ENCODE assay signal across 17 cellular contexts in the genomic region with DNA sequence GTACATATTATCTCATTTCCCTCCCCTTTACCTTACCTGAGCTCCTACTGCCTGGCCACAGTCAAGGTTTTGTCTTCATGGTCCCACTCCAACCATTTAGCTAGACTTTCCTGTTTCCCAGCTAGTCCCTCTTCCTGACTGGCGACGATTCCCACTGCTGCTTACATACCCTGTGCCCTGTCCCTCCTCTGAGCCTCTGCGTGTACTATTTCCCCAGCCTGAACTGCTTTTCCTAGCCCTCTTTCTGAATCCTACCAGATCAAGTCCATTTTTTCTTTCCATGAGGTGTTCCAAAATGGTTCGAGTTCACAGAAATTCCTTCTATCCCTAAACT. TPM values are rescaled to one million over a fixed set of nuclear protein-coding genes. Genes with fewer than 3 reads are reported as not detected.
A peak's percentile ranks its signal among the peaks of the same experiment; 100 is the strongest.
DNase-seq lines count a peak whose midpoint lies in the region; ATAC-seq and TF ChIP-seq lines count a peak whose summit lies in the region.
"Had no signal": no experiment of that assay in that cellular context is flagged by ENCODE, and none has a peak within 500 bp of the region (broad histone marks: within the 10 kb centered on the region; RNA-seq: fewer than 3 reads in every experiment).

No MANE protein-coding gene starts in this region.

- H3K27me3 Mint-ChIP-seq in Calu3 (ENCODE audit: unreplicated experiment): no peaks in the 10 kb centered on the region
- no peaks in the 10 kb centered on the region for H3K27me3 Mint-ChIP-seq in CD4-positive, alpha-beta memory T cell

- H3K9me3 ChIP-seq in SJSA1 (replicated peaks) (no peaks in the 10 kb centered on the region), left ventricle myocardium inferior (replicated peaks) (no peaks in the 10 kb centered on the region), psoas muscle (no peaks in the 10 kb centered on the region)
- no peaks in the 10 kb centered on the region for H3K9me3 ChIP-seq in CD4-positive, alpha-beta memory T cell (ENCODE audit: control insufficient read depth in 1 of 2, low read length in 2 of 2)

- peak overlapping the region; percentile 13 for H3K4me3 Mint-ChIP-seq in Calu3 (ENCODE audit: low read depth, unreplicated experiment)
- H3K4me3 Mint-ChIP-seq in CD4-positive, alpha-beta memory T cell: no peak overlapping the region
- H3K4me3 Mint-ChIP-seq: CD8-positive, alpha-beta T cell had no signal

- peak overlapping the region; percentile 37 for H3K27ac ChIP-seq in SJSA1
- H3K27ac ChIP-seq in left ventricle myocardium inferior (replicated peaks): peak overlapping the region; percentile 57
- H3K27ac ChIP-seq in psoas muscle: peak overlapping the region; percentile 48
- no peak overlapping the region for H3K27ac ChIP-seq in CD4-positive, alpha-beta memory T cell (ENCODE audit: low read depth, low read length)

- WGBS in psoas muscle, 3 donors: 70 to 89% (median 73%) methylated on average over 4 of the region's 4 CpGs

- H3K9me3 Mint-ChIP-seq in Calu3 (ENCODE audit: low read depth, unreplicated experiment): peaks cover 4% of the 10 kb centered on the region
- peaks cover 0 to 2% (median 0%) of the 10 kb centered on the region in 8 donors for H3K9me3 Mint-ChIP-seq in CD4-positive, alpha-beta memory T cell
- H3K9me3 Mint-ChIP-seq: CD8-positive, alpha-beta T cell had no signal

- intact Hi-C loops in Calu3 (cut with micrococcal nuclease; ENCODE audit: unreplicated experiment) (loop anchor here (5.0 to 10.0 kb wide), 2 partner anchors 35 to 242 kb away; no protein-coding TSS in a partner anchor), left ventricle myocardium inferior (cut with micrococcal nuclease) (no loop called here), psoas muscle (cut with DNase I) (no loop called here)
- intact Hi-C loops in CD4-positive, alpha-beta memory T cell (cut with micrococcal nuclease): no loop called here

- H3K4me3 ChIP-seq in SJSA1: no peak overlapping the region
- no peak overlapping the region for H3K4me3 ChIP-seq in left ventricle myocardium inferior
- H3K4me3 ChIP-seq in psoas muscle: no peak overlapping the region
- no peak overlapping the region for H3K4me3 ChIP-seq in CD4-positive, alpha-beta memory T cell (ENCODE audit: low read length in 2 of 2)

- BruUV-seq in Calu3 (replicated peaks; lab: Mats Ljungman, UMichigan): no TSS peak

- TF ChIP-seq CTCF in Calu3 (IDR thresholded peaks at IDR 0.05; ENCODE audit: unreplicated experiment) (no peak), left ventricle myocardium inferior (IDR thresholded peaks at IDR 0.05; ENCODE audit: borderline replicate concordance) (no peak), psoas muscle (IDR thresholded peaks at IDR 0.05) (no peak)

- DNase-seq in Calu3 (no peak), SJSA1 (ENCODE audit: low read depth in 1 of 2, low spot score in 2 of 2) (no peak), left ventricle myocardium inferior (no peak), psoas muscle (no peak), NCI-H1694 (lab: John Stamatoyannopoulos, UW) (no peak), GDM1 (lab: John Stamatoyannopoulos, UW) (no peak), cerebellum (ENCODE audit: low spot score) (no peak)
- DNase-seq in CD4-positive, alpha-beta memory T cell: no peak
- DNase-seq: activated effector memory CD4-positive, alpha-beta T cell treated with Interleukin-2 at 50 U/mL for 16 hours; CD8-positive, alpha-beta T cell; hippocampal formation; stimulated activated CD4-positive, alpha-beta T cell treated with anti-CD3 and anti-CD28 coated beads, Interleukin-4, amount 100 ng/mL, for 24 hours; stimulated activated naive CD4-positive, alpha-beta T cell had no signal

- H3K36me3 ChIP-seq in SJSA1 (peaks cover 31% of the 10 kb centered on the region), left ventricle myocardium inferior (peaks cover 43% of the 10 kb centered on the region), psoas muscle (ENCODE audit: insufficient read depth in 1 of 2, low read depth in 1 of 2) (peaks cover 2 to 47% of the 10 kb centered on the region in 2 donors)
- H3K36me3 ChIP-seq in CD4-positive, alpha-beta memory T cell (ENCODE audit: insufficient read depth, low read length): peaks cover 5% of the 10 kb centered on the region

- POLR2A ChIA-PET in CD4-positive, alpha-beta memory T cell (lab: Charles Lee; ENCODE audit: partially characterized antibody): no interaction called here

- H3K4me1 ChIP-seq in SJSA1 (replicated peaks): peaks cover 20% of the 10 kb centered on the region
- H3K4me1 ChIP-seq in left ventricle myocardium inferior: peaks cover 24% of the 10 kb centered on the region
- peaks cover 9% of the 10 kb centered on the region for H3K4me1 ChIP-seq in psoas muscle
- peaks cover 12% of the 10 kb centered on the region for H3K4me1 ChIP-seq in CD4-positive, alpha-beta memory T cell (ENCODE audit: insufficient read depth, low read length)

- H3K27ac Mint-ChIP-seq in Calu3 (ENCODE audit: unreplicated experiment): peak overlapping the region; percentile 22
- H3K27ac Mint-ChIP-seq in CD4-positive, alpha-beta memory T cell: peak overlapping the region in 2 of 7 donors; percentile 50 to 57
- H3K27ac Mint-ChIP-seq: CD8-positive, alpha-beta T cell; T-helper 2 cell treated with Interferon-gamma antibody and Interleukin-4, amounts not matched to agents 5 μg/mL and 100 μg/mL, for 36 hours had no signal

- peaks cover 37% of the 10 kb centered on the region for H3K36me3 Mint-ChIP-seq in Calu3 (ENCODE audit: insufficient read depth, unreplicated experiment)
- H3K36me3 Mint-ChIP-seq in CD4-positive, alpha-beta memory T cell: peaks cover 17 to 21% of the 10 kb centered on the region in 2 donors

- peaks cover 45% of the 10 kb centered on the region for H3K4me1 Mint-ChIP-seq in Calu3 (ENCODE audit: low read depth, unreplicated experiment)
- peaks cover 14 to 38% (median 21%) of the 10 kb centered on the region in 4 donors for H3K4me1 Mint-ChIP-seq in CD4-positive, alpha-beta memory T cell

- peak in 3 of 4 donors; percentile 14 to 41 (median 30) for ATAC-seq in psoas muscle
- ATAC-seq: CD8-positive, alpha-beta T cell had no signal

- H3K27me3 ChIP-seq in SJSA1 (replicated peaks): no peaks in the 10 kb centered on the region
- no peaks in the 10 kb centered on the region for H3K27me3 ChIP-seq in left ventricle myocardium inferior (ENCODE audit: low read depth)
- no peaks in the 10 kb centered on the region for H3K27me3 ChIP-seq in psoas muscle (ENCODE audit: insufficient read depth in 3 of 3, low read length in 2 of 3)
- H3K27me3 ChIP-seq in CD4-positive, alpha-beta memory T cell (ENCODE audit: insufficient read depth, low read length): no peaks in the 10 kb centered on the region

- CTCF ChIA-PET in Calu3 (lab: Charles Lee): interaction anchor here (0.6 to 2.6 kb wide), 9 partner anchors 9 to 344 kb away, joined by 3 to 12 read pairs (median 3); partner anchors contain the start of gene STX3
- CTCF ChIA-PET in CD4-positive, alpha-beta memory T cell (lab: Charles Lee; ENCODE audit: partially characterized antibody): interaction anchor here (1.1 kb wide), 1 partner anchor 14 kb away, joined by 4 read pairs; no protein-coding TSS in a partner anchor

RNA-seq across cellular contexts. Expression of gene MRPL16, which starts 23.4 kb away (rescaled TPM):
- total RNA-seq in Calu3 (2022) (49.8 and 51.2 TPM in 2 replicates), left ventricle myocardium inferior (93.2 TPM), psoas muscle (10 to 100 TPM; 37.8 to 53.9 (median 50.4) TPM), cerebellum (14.3 TPM)
- 93.0 and 117 TPM in 2 replicates for total RNA-seq in SJSA1 (2014; rRNA removed; shearing (Covaris generic))
- polyA plus RNA-seq in psoas muscle: 10 to 100 TPM; 50.2 to 92.7 (median 55.3) TPM
- total RNA-seq in CD4-positive, alpha-beta memory T cell: 10 to 100 TPM; 33.2 to 35.9 TPM
- 10 to 100 TPM; 85.6 to 92.2 TPM for polyA plus RNA-seq in CD4-positive, alpha-beta memory T cell

RNA-seq across cellular contexts. Expression of gene STX3, which starts 32.0 kb away (rescaled TPM):
- total RNA-seq in Calu3 (2022) (50.1 and 56.9 TPM in 2 replicates), left ventricle myocardium inferior (8.4 TPM), psoas muscle (10 to 100 TPM in 1 of 4 donors, 1 to 10 TPM in 3; 7.3 to 11.1 (median 9.4) TPM), cerebellum (22.2 TPM)
- 29.7 and 31.3 TPM in 2 replicates for total RNA-seq in SJSA1 (2014; rRNA removed; shearing (Covaris generic))
- polyA plus RNA-seq in psoas muscle: 1 to 10 TPM; 3.8 to 6.1 (median 4.7) TPM
- 10 to 100 TPM; 13.6 to 15.4 TPM for total RNA-seq in CD4-positive, alpha-beta memory T cell
- polyA plus RNA-seq in CD4-positive, alpha-beta memory T cell: 1 to 10 TPM; 8.6 to 8.7 TPM

RNA-seq across cellular contexts. Expression of gene CBLIF, which starts 58.1 kb away (rescaled TPM):
- total RNA-seq in Calu3 (2022) (not detected in 2 replicates), left ventricle myocardium inferior (not detected), psoas muscle (not detected), cerebellum (not detected)
- total RNA-seq in SJSA1 (2014; rRNA removed; shearing (Covaris generic)): not detected in 2 replicates
- under 1 TPM in 1 of 3 donors, not detected in 2; 0.05 TPM for polyA plus RNA-seq in psoas muscle
- total RNA-seq in CD4-positive, alpha-beta memory T cell: not detected
- not detected for polyA plus RNA-seq in CD4-positive, alpha-beta memory T cell
- total RNA-seq: bronchial epithelial cell; CD8-positive, alpha-beta T cell; lung microvascular endothelial cell; pulmonary artery endothelial cell had no signal
